In genomic region chr17:80842456-80843053, GRCh38 we compare ENCODE assay signal across 1 cellular context.
TF ChIP-seq lines count a peak whose summit lies in the region.

No MANE protein-coding gene starts in this region.

TF ChIP-seq in WTC11, 78 proteins besides CTCF, POLR2A, EP300 and RAD21 (continued from another document):
- TF ChIP-seq E2F1 (CRISPR knock-in tag; IDR thresholded peaks at IDR 0.05) (no peak), MXD4 (CRISPR knock-in tag; IDR thresholded peaks at IDR 0.05; ENCODE audit: borderline replicate concordance) (no peak), FOXK1 (CRISPR knock-in tag; IDR thresholded peaks at IDR 0.05) (no peak), NR2C2 (CRISPR knock-in tag; IDR thresholded peaks at IDR 0.05) (no peak), ATF1 (CRISPR knock-in tag; IDR thresholded peaks at IDR 0.05) (no peak), SMAD3 (CRISPR knock-in tag; IDR thresholded peaks at IDR 0.05; ENCODE audit: borderline replicate concordance) (no peak)
